In genomic region chr4:90246841-90247240, GRCh38 we compare ENCODE assay signal across 20 cellular contexts.
DNase-seq lines count a peak whose midpoint lies in the region; ATAC-seq, FAIRE-seq and TF ChIP-seq lines count a peak whose summit lies in the region.
"Had no signal": no experiment of that assay in that cellular context is flagged by ENCODE, and none has a peak within 500 bp of the region (broad histone marks: within the 10 kb centered on the region; RNA-seq: fewer than 3 reads in every experiment).

No MANE protein-coding gene starts in this region.

- H2AK5ac ChIP-seq in H1 (ENCODE audit: low read depth, low read length): no peak overlapping the region

- peak; percentile 7 for DNase-seq in NCI-H748 (lab: John Stamatoyannopoulos, UW; ENCODE audit: unreplicated experiment)
- no peak for DNase-seq in NCI-H748 treated with DMSO at 0.1 percent for 48 hours (lab: John Stamatoyannopoulos, UW)
- DNase-seq in PC-3: peak; percentile 12
- DNase-seq in H1 (ENCODE audit: low read depth in 1 of 2, low spot score in 2 of 2): no peak
- DNase-seq in small intestine: peak; percentile 26
- DNase-seq in activated CD8-positive, alpha-beta T cell treated with anti-CD3 and anti-CD28 coated beads, Interleukin-2, amount 10 ng/mL, durations not matched to agents 7 days and 5 days: no peak
- no peak for DNase-seq in stimulated activated naive CD4-positive, alpha-beta T cell (lab: John Stamatoyannopoulos, UW)
- DNase-seq in frontal cortex (ENCODE audit: low spot score in 2 of 2): no peak
- DNase-seq: COR-L47, GF-D8, GM23248, HCEC 1CT, NCI-H1417, NCI-H2029, NCI-H2171, SW 1271 had no signal

- no peaks in the 10 kb centered on the region for H3K23me2 ChIP-seq in H1 (ENCODE audit: low read depth, low read length)

- no peaks in the 10 kb centered on the region for H3K9me2 ChIP-seq in PC-3 (replicated peaks; ENCODE audit: low read length)

- FAIRE-seq in H1 (lab: Jason Lieb, UNC): no peak
- FAIRE-seq in small intestine (lab: Jason Lieb, UNC): no peak
- FAIRE-seq in frontal cortex (lab: Jason Lieb, UNC): no peak
- FAIRE-seq: GM19239 had no signal

- no peaks in the 10 kb centered on the region for H3K9me3 Mint-ChIP-seq in activated CD8-positive, alpha-beta T cell treated with anti-CD3 and anti-CD28 coated beads, Interleukin-2, amount 10 ng/mL, durations not matched to agents 7 days and 5 days (ENCODE audit: insufficient read depth)

- no peak overlapping the region for H2BK5ac ChIP-seq in H1 (ENCODE audit: low read depth, low read length)

- no peaks in the 10 kb centered on the region for H3K4me1 ChIP-seq in PC-3 (ENCODE audit: insufficient read depth, low read length)
- no peaks in the 10 kb centered on the region for H3K4me1 ChIP-seq in H1 (replicated peaks in 1 of 4; ENCODE audit: control insufficient read depth in 3 of 4, insufficient read depth in 4 of 4, low read length in 3 of 4)
- no peaks in the 10 kb centered on the region for H3K4me1 ChIP-seq in small intestine (ENCODE audit: control insufficient read depth in 2 of 2, insufficient read depth in 1 of 2, low read depth in 1 of 2, low read length in 1 of 2)

- H3K36me3 ChIP-seq in PC-3 (ENCODE audit: low read depth, low read length) (no peaks in the 10 kb centered on the region), H1 (ENCODE audit: control insufficient read depth in 2 of 4, insufficient read depth in 4 of 4, low read length in 3 of 4) (no peaks in the 10 kb centered on the region), small intestine (ENCODE audit: control insufficient read depth in 2 of 2, insufficient read depth in 2 of 2, low read length in 2 of 2) (no peaks in the 10 kb centered on the region)

- H2AFZ ChIP-seq in PC-3 (ENCODE audit: low read length) (no peak overlapping the region), H1 (ENCODE audit: low read length) (peak overlapping the region; percentile 65; the same call in 1 of the 2 replicates)
- H2AFZ ChIP-seq: GM23248 had no signal

- H3K4me2 ChIP-seq in PC-3 (ENCODE audit: low read length): no peak overlapping the region
- H3K4me2 ChIP-seq in H1 (ENCODE audit: insufficient read depth in 1 of 2, low read depth in 2 of 2, low read length in 2 of 2): no peak overlapping the region

- H3K4ac ChIP-seq in H1 (replicated peaks; ENCODE audit: insufficient read length, low read depth, low read length): no peak overlapping the region

- H3K27ac ChIP-seq in PC-3 (ENCODE audit: low read length) (no peak overlapping the region), H1 (ENCODE audit: low read depth, low read length) (no peak overlapping the region), small intestine (ENCODE audit: low read depth in 1 of 2, low read length in 1 of 2) (no peak overlapping the region)
- H3K27ac ChIP-seq: GM23248, HL-60 had no signal

- no peak overlapping the region for H4K5ac ChIP-seq in H1 (ENCODE audit: insufficient read length, low read depth, low read length)

- TF ChIP-seq RAD21 in H1 (IDR thresholded peaks at IDR 0.05 in 1 of 2, conservative IDR thresholded peaks at IDR 0.05 in 1 of 2; ENCODE audit: low read depth in 2 of 2, low read length in 2 of 2): no peak

- no peak for TF ChIP-seq EP300 in H1 (IDR thresholded peaks at IDR 0.05; ENCODE audit: borderline replicate concordance in 1 of 2, low read depth in 2 of 2, low read length in 2 of 2)

- H3K18ac ChIP-seq in H1 (ENCODE audit: extremely low read depth, low read length): no peak overlapping the region

- POLR2A ChIA-PET in PC-3 (lab: Charles Lee; ENCODE audit: unreplicated experiment) (no interaction called here), H1 (lab: Charles Lee; ENCODE audit: partially characterized antibody) (no interaction called here)
- POLR2A ChIA-PET in activated CD8-positive, alpha-beta T cell treated with anti-CD3 and anti-CD28 coated beads, Interleukin-2, amount 10 ng/mL, durations not matched to agents 7 days and 5 days (lab: Charles Lee): no interaction called here

- no peaks in the 10 kb centered on the region for H3F3A ChIP-seq in PC-3 (ENCODE audit: low read length, unreplicated experiment)

- H3K27me3 ChIP-seq in PC-3 (ENCODE audit: low read length) (no peaks in the 10 kb centered on the region), H1 (replicated peaks in 1 of 4; ENCODE audit: control insufficient read depth in 3 of 4, extremely low read depth in 1 of 4, insufficient read depth in 3 of 4, low read length in 3 of 4) (no peaks in the 10 kb centered on the region), small intestine (ENCODE audit: control insufficient read depth in 2 of 2, insufficient read depth in 2 of 2, low read length in 2 of 2) (no peaks in the 10 kb centered on the region)

- no peak overlapping the region for H2BK120ac ChIP-seq in H1 (replicated peaks; ENCODE audit: low read depth, low read length)

- no peaks in the 10 kb centered on the region for H3K4me1 Mint-ChIP-seq in activated CD8-positive, alpha-beta T cell treated with anti-CD3 and anti-CD28 coated beads, Interleukin-2, amount 10 ng/mL, durations not matched to agents 7 days and 5 days (ENCODE audit: low read depth)

- H3K56ac ChIP-seq in H1 (replicated peaks; ENCODE audit: insufficient read length, low read depth, low read length): no peak overlapping the region

- no peak overlapping the region for H4K8ac ChIP-seq in H1 (ENCODE audit: extremely low read depth, insufficient read depth, low read length)

- no peak overlapping the region for H3K4me3 ChIP-seq in PC-3 (ENCODE audit: low read length)
- no peak overlapping the region for H3K4me3 ChIP-seq in H1 (ENCODE audit: extremely low read depth in 1 of 4, insufficient read depth in 2 of 4, low read depth in 3 of 4, low read length in 4 of 4)
- H3K4me3 ChIP-seq in small intestine (ENCODE audit: low read depth in 1 of 2, low read length in 2 of 2): no peak overlapping the region
- H3K4me3 ChIP-seq: GM23248 had no signal

- no peak overlapping the region for H3K27ac Mint-ChIP-seq in activated CD8-positive, alpha-beta T cell treated with anti-CD3 and anti-CD28 coated beads, Interleukin-2, amount 10 ng/mL, durations not matched to agents 7 days and 5 days
- H3K27ac Mint-ChIP-seq: B cell had no signal

- H3K36me3 Mint-ChIP-seq in activated CD8-positive, alpha-beta T cell treated with anti-CD3 and anti-CD28 coated beads, Interleukin-2, amount 10 ng/mL, durations not matched to agents 7 days and 5 days (ENCODE audit: low read depth): no peaks in the 10 kb centered on the region

- 93% methylated on average over 4 of the region's 4 CpGs; no CpG with 5 or more reads in 1 of the 2 experiments for WGBS in H1 (ENCODE audit: extremely low coverage in 1 of 2, insufficient coverage in 1 of 2, insufficient read length in 1 of 2, insufficient replicate concordance in 2 of 2, low coverage in 1 of 2, low lambda C conversion rate in 2 of 2, missing lambda C conversion rate in 1 of 2), 2 experiments
- WGBS in small intestine, 3 donors: 28 to 56% (median 37%) methylated on average over 4 of the region's 4 CpGs

- intact Hi-C loops in PC-3 (cut with micrococcal nuclease): no loop called here

- no peaks in the 10 kb centered on the region for H3K27me3 Mint-ChIP-seq in activated CD8-positive, alpha-beta T cell treated with anti-CD3 and anti-CD28 coated beads, Interleukin-2, amount 10 ng/mL, durations not matched to agents 7 days and 5 days (ENCODE audit: low read depth)
- H3K27me3 Mint-ChIP-seq: B cell had no signal

- TF ChIP-seq CTCF in PC-3 (conservative IDR thresholded peaks at IDR 0.05; ENCODE audit: low read depth, low read length): no peak
- no peak for TF ChIP-seq CTCF in H1 (IDR thresholded peaks at IDR 0.05; ENCODE audit: control extremely low read depth in 1 of 3, insufficient read depth in 1 of 3, low read depth in 1 of 3, low read length in 3 of 3)

- CTCF ChIA-PET in PC-3 (lab: Charles Lee): no interaction called here
- CTCF ChIA-PET in H1 (lab: Charles Lee; ENCODE audit: partially characterized antibody): no interaction called here
- CTCF ChIA-PET in activated CD8-positive, alpha-beta T cell treated with anti-CD3 and anti-CD28 coated beads, Interleukin-2, amount 10 ng/mL, durations not matched to agents 7 days and 5 days (lab: Charles Lee): no interaction called here

- H3K14ac ChIP-seq in H1 (ENCODE audit: insufficient read length): no peak overlapping the region

- no peaks in the 10 kb centered on the region for H3K79me2 ChIP-seq in PC-3 (ENCODE audit: low read length)
- no peaks in the 10 kb centered on the region for H3K79me2 ChIP-seq in H1 (ENCODE audit: control insufficient read depth in 1 of 2, insufficient read depth in 2 of 2, low read length in 2 of 2)

- ATAC-seq in PC-3: no peak
- no peak for ATAC-seq in activated CD8-positive, alpha-beta T cell treated with anti-CD3 and anti-CD28 coated beads, Interleukin-2, amount 10 ng/mL, durations not matched to agents 7 days and 5 days
- ATAC-seq: Panc1 had no signal

- no peak overlapping the region for H4K91ac ChIP-seq in H1 (replicated peaks; ENCODE audit: insufficient read length, low read length)

- H3K9me3 ChIP-seq in PC-3 (ENCODE audit: low read length) (no peaks in the 10 kb centered on the region), H1 (ENCODE audit: insufficient read depth in 2 of 2, low read depth in 1 of 2, low read length in 1 of 2) (no peaks in the 10 kb centered on the region), small intestine (ENCODE audit: control insufficient read depth, low read depth) (no peaks in the 10 kb centered on the region)

- H2BK20ac ChIP-seq in H1 (ENCODE audit: low read length): no peak overlapping the region

- no peaks in the 10 kb centered on the region for H3K79me1 ChIP-seq in H1 (ENCODE audit: low read depth, low read length)

- H4K20me1 ChIP-seq in PC-3 (ENCODE audit: low read length) (no peaks in the 10 kb centered on the region), H1 (replicated peaks in 1 of 2; ENCODE audit: control insufficient read depth in 1 of 2, insufficient read depth in 2 of 2, low read length in 2 of 2) (peaks cover 0 to 2% of the 10 kb centered on the region in 2 experiments)

- H3K9ac ChIP-seq in PC-3 (ENCODE audit: low read length) (no peak overlapping the region), H1 (replicated peaks in 1 of 4; ENCODE audit: extremely low read depth in 1 of 4, low read depth in 3 of 4, low read length in 3 of 4) (no peak overlapping the region)
- H3K9ac ChIP-seq: GM23248 had no signal

- no peak overlapping the region for H2BK15ac ChIP-seq in H1 (ENCODE audit: low read length)

- no TSS peak for BruUV-seq in PC-3 (replicated peaks; lab: Mats Ljungman, UMichigan)

- no peak overlapping the region for H2BK12ac ChIP-seq in H1 (ENCODE audit: low read depth, low read length)

- no peak overlapping the region for H3K23ac ChIP-seq in H1 (ENCODE audit: insufficient read length)

- no peak for TF ChIP-seq POLR2A in H1 (IDR thresholded peaks at IDR 0.05; ENCODE audit: control extremely low read depth in 1 of 2, low read depth in 2 of 2, low read length in 2 of 2)

- H3K4me3 Mint-ChIP-seq in activated CD8-positive, alpha-beta T cell treated with anti-CD3 and anti-CD28 coated beads, Interleukin-2, amount 10 ng/mL, durations not matched to agents 7 days and 5 days: no peak overlapping the region
- H3K4me3 Mint-ChIP-seq: B cell had no signal

TF ChIP-seq in H1, 55 proteins besides CTCF, POLR2A, EP300 and RAD21 (continues in another document):
- TF ChIP-seq ASH2L (IDR thresholded peaks at IDR 0.05; ENCODE audit: low read length): no peak
- no peak for TF ChIP-seq POLR2AphosphoS5 (IDR thresholded peaks at IDR 0.05; ENCODE audit: low read depth, low read length)
- no peak for TF ChIP-seq CREB1 (IDR thresholded peaks at IDR 0.05)
- TF ChIP-seq TCF12 (IDR thresholded peaks at IDR 0.05; ENCODE audit: low read depth, low read length): no peak
- no peak for TF ChIP-seq TEAD4 (IDR thresholded peaks at IDR 0.05; ENCODE audit: low read depth, low read length)

Comparison
In these comparisons a context has a peak if more than half of its experiments do, and no peak if none do; other contexts are left out.
1. DNase-seq: peak in NCI-H748 (single experiment), PC-3 (single experiment) and small intestine (single experiment); none in NCI-H748 treated with DMSO at 0.1 percent for 48 hours (single experiment), H1 (0 of 2), activated CD8-positive, alpha-beta T cell treated with anti-CD3 and anti-CD28 coated beads, Interleukin-2, amount 10 ng/mL, durations not matched to agents 7 days and 5 days (single experiment), stimulated activated naive CD4-positive, alpha-beta T cell (0 of 6) and frontal cortex (0 of 2).